Comparison of ENCODE assay signal across 29 cellular contexts in genomic region chr4:39490322-39490721, GRCh38.
"Had no signal": no experiment of that assay in that cellular context is flagged by ENCODE, and none has a peak within 500 bp of the region (broad histone marks: within the 10 kb centered on the region; RNA-seq: fewer than 3 reads in every experiment).

No MANE protein-coding gene starts in this region.

- H3K9me3 ChIP-seq: stomach, suprapubic skin, testis, thoracic aorta, thyroid gland, tibial artery, tibial nerve, transverse colon, upper lobe of left lung, upper lobe of right lung, uterus, vagina had no signal

- H3K4me1 ChIP-seq: stomach, suprapubic skin, testis, thyroid gland, tibial artery, tibial nerve, transverse colon, upper lobe of left lung, upper lobe of right lung, uterus, vagina had no signal

- H3K4me3 ChIP-seq: stomach, suprapubic skin, testis, thoracic aorta, thyroid gland, tibial artery, tibial nerve, transverse colon, upper lobe of left lung, upper lobe of right lung, uterus, vagina had no signal

- H3K27ac ChIP-seq: stomach, suprapubic skin, testis, thoracic aorta, thyroid gland, tibial artery, tibial nerve, transverse colon, upper lobe of left lung, upper lobe of right lung, uterus, vagina had no signal

- H3K4me3 Mint-ChIP-seq: stimulated activated effector memory CD8-positive, alpha-beta T cell treated with anti-CD3 and anti-CD28 coated beads, Interleukin-12 subunit alpha, Interleukin-12 subunit beta, amount 100 ng/mL, for 72 hours; stimulated activated memory B cell treated with anti-CD40 and anti-IgM and Interleukin-4, amounts not matched to agents 10 μg/mL and 1 μg/mL and 100 μg/mL, for 72 hours; stimulated activated naive B cell treated with anti-CD40 and anti-IgM and Interleukin-4, amounts not matched to agents 10 μg/mL and 1 μg/mL and 100 μg/mL, for 72 hours; stimulated activated naive CD8-positive, alpha-beta T cell treated with anti-CD3 and anti-CD28 coated beads, Interleukin-15, amount 100 ng/mL, for 72 hours; stimulated activated naive CD8-positive, alpha-beta T cell treated with anti-CD3 and anti-CD28 coated beads, Interleukin-15, Interleukin-2, amounts not matched to agents 100 ng/mL and 50 ng/mL, for 24 hours; type B pancreatic cell had no signal

- H3K9me3 Mint-ChIP-seq: stimulated activated effector memory CD8-positive, alpha-beta T cell treated with anti-CD3 and anti-CD28 coated beads, Interleukin-12 subunit alpha, Interleukin-12 subunit beta, amount 100 ng/mL, for 72 hours; stimulated activated memory B cell treated with anti-CD40 and anti-IgM and Interleukin-4, amounts not matched to agents 10 μg/mL and 1 μg/mL and 100 μg/mL, for 72 hours; stimulated activated naive B cell treated with anti-CD40 and anti-IgM and Interleukin-4, amounts not matched to agents 10 μg/mL and 1 μg/mL and 100 μg/mL, for 72 hours; stimulated activated naive CD8-positive, alpha-beta T cell treated with anti-CD3 and anti-CD28 coated beads, Interleukin-15, amount 100 ng/mL, for 72 hours; stimulated activated naive CD8-positive, alpha-beta T cell treated with anti-CD3 and anti-CD28 coated beads, Interleukin-15, Interleukin-2, amounts not matched to agents 100 ng/mL and 50 ng/mL, for 24 hours; type B pancreatic cell had no signal

- DNase-seq: stimulated activated CD4-positive, alpha-beta T cell treated with anti-CD3 and anti-CD28 coated beads, Interleukin-2, amount 100 ng/mL, for 48 hours; stimulated activated CD4-positive, alpha-beta T cell treated with anti-CD3 and anti-CD28 coated beads, Interleukin-4, amount 100 ng/mL, for 1 hour; stimulated activated CD4-positive, alpha-beta T cell treated with anti-CD3 and anti-CD28 coated beads, Interleukin-4, amount 100 ng/mL, for 24 hours; stimulated activated CD4-positive, alpha-beta T cell treated with anti-CD3 and anti-CD28 coated beads, Interleukin-4, amount 100 ng/mL, for 4 hours; stimulated activated CD8-positive, alpha-beta memory T cell treated with anti-CD3 and anti-CD28 coated beads, Interleukin-4, amount 100 ng/mL, for 48 hours; stimulated activated naive B cell treated with anti-CD40 and anti-IgM and Interleukin-4, amounts not matched to agents 10 μg/mL and 1 μg/mL and 100 μg/mL, for 72 hours; stimulated activated naive CD4-positive, alpha-beta T cell; stimulated activated naive CD4-positive, alpha-beta T cell treated with Interleukin-2 at 50 U/mL for 16 hours; stimulated activated naive CD8-positive, alpha-beta T cell treated with anti-CD3 and anti-CD28 coated beads, Interleukin-15, amount 100 ng/mL, for 72 hours; stimulated activated naive CD8-positive, alpha-beta T cell treated with anti-CD3 and anti-CD28 coated beads, Interleukin-15, Interleukin-2, amounts not matched to agents 100 U/mL and 50 U/mL, for 24 hours; stomach; substantia nigra; testis; thyroid gland; tibial artery; transverse colon; trophoblast cell; upper lobe of left lung; upper lobe of right lung; uterus had no signal

- FAIRE-seq: urothelium cell line had no signal

- H3K36me3 ChIP-seq: stomach, suprapubic skin, thoracic aorta, thyroid gland, tibial artery, tibial nerve, transverse colon, upper lobe of left lung, upper lobe of right lung, uterus, vagina had no signal

- H3K4me1 Mint-ChIP-seq: stimulated activated effector memory CD8-positive, alpha-beta T cell treated with anti-CD3 and anti-CD28 coated beads, Interleukin-12 subunit alpha, Interleukin-12 subunit beta, amount 100 ng/mL, for 72 hours; stimulated activated memory B cell treated with anti-CD40 and anti-IgM and Interleukin-4, amounts not matched to agents 10 μg/mL and 1 μg/mL and 100 μg/mL, for 72 hours; stimulated activated naive B cell treated with anti-CD40 and anti-IgM and Interleukin-4, amounts not matched to agents 10 μg/mL and 1 μg/mL and 100 μg/mL, for 72 hours; stimulated activated naive CD8-positive, alpha-beta T cell treated with anti-CD3 and anti-CD28 coated beads, Interleukin-15, amount 100 ng/mL, for 72 hours had no signal

- ATAC-seq: stimulated activated effector memory CD8-positive, alpha-beta T cell treated with anti-CD3 and anti-CD28 coated beads, Interleukin-12 subunit alpha, Interleukin-12 subunit beta, amount 100 ng/mL, for 72 hours; stimulated activated memory B cell treated with anti-CD40 and anti-IgM and Interleukin-4, amounts not matched to agents 10 μg/mL and 1 μg/mL and 100 μg/mL, for 72 hours; stimulated activated naive B cell treated with anti-CD40 and anti-IgM and Interleukin-4, amounts not matched to agents 10 μg/mL and 1 μg/mL and 100 μg/mL, for 72 hours; stimulated activated naive CD8-positive, alpha-beta T cell treated with anti-CD3 and anti-CD28 coated beads, Interleukin-15, amount 100 ng/mL, for 72 hours; stimulated activated naive CD8-positive, alpha-beta T cell treated with anti-CD3 and anti-CD28 coated beads, Interleukin-15, Interleukin-2, amounts not matched to agents 100 U/mL and 50 U/mL, for 24 hours; upper lobe of right lung had no signal

- H3K27me3 ChIP-seq: stomach, suprapubic skin, testis, thyroid gland, tibial artery, tibial nerve, transverse colon, upper lobe of left lung, upper lobe of right lung, uterus, vagina had no signal

- H3K27ac Mint-ChIP-seq: stimulated activated effector memory CD8-positive, alpha-beta T cell treated with anti-CD3 and anti-CD28 coated beads, Interleukin-12 subunit alpha, Interleukin-12 subunit beta, amount 100 ng/mL, for 72 hours; stimulated activated memory B cell treated with anti-CD40 and anti-IgM and Interleukin-4, amounts not matched to agents 10 μg/mL and 1 μg/mL and 100 μg/mL, for 72 hours; stimulated activated naive B cell treated with anti-CD40 and anti-IgM and Interleukin-4, amounts not matched to agents 10 μg/mL and 1 μg/mL and 100 μg/mL, for 72 hours; stimulated activated naive CD8-positive, alpha-beta T cell treated with anti-CD3 and anti-CD28 coated beads, Interleukin-15, amount 100 ng/mL, for 72 hours; stimulated activated naive CD8-positive, alpha-beta T cell treated with anti-CD3 and anti-CD28 coated beads, Interleukin-15, Interleukin-2, amounts not matched to agents 100 ng/mL and 50 ng/mL, for 24 hours; type B pancreatic cell had no signal

- H3K27me3 Mint-ChIP-seq: stimulated activated memory B cell treated with anti-CD40 and anti-IgM and Interleukin-4, amounts not matched to agents 10 μg/mL and 1 μg/mL and 100 μg/mL, for 72 hours; stimulated activated naive B cell treated with anti-CD40 and anti-IgM and Interleukin-4, amounts not matched to agents 10 μg/mL and 1 μg/mL and 100 μg/mL, for 72 hours; stimulated activated naive CD8-positive, alpha-beta T cell treated with anti-CD3 and anti-CD28 coated beads, Interleukin-15, amount 100 ng/mL, for 72 hours; stimulated activated naive CD8-positive, alpha-beta T cell treated with anti-CD3 and anti-CD28 coated beads, Interleukin-15, Interleukin-2, amounts not matched to agents 100 ng/mL and 50 ng/mL, for 24 hours; type B pancreatic cell had no signal

- H3K36me3 Mint-ChIP-seq: stimulated activated effector memory CD8-positive, alpha-beta T cell treated with anti-CD3 and anti-CD28 coated beads, Interleukin-12 subunit alpha, Interleukin-12 subunit beta, amount 100 ng/mL, for 72 hours; stimulated activated memory B cell treated with anti-CD40 and anti-IgM and Interleukin-4, amounts not matched to agents 10 μg/mL and 1 μg/mL and 100 μg/mL, for 72 hours; stimulated activated naive B cell treated with anti-CD40 and anti-IgM and Interleukin-4, amounts not matched to agents 10 μg/mL and 1 μg/mL and 100 μg/mL, for 72 hours; type B pancreatic cell had no signal
